18 cellular contexts compared by ENCODE assay signal in the genomic region with DNA sequence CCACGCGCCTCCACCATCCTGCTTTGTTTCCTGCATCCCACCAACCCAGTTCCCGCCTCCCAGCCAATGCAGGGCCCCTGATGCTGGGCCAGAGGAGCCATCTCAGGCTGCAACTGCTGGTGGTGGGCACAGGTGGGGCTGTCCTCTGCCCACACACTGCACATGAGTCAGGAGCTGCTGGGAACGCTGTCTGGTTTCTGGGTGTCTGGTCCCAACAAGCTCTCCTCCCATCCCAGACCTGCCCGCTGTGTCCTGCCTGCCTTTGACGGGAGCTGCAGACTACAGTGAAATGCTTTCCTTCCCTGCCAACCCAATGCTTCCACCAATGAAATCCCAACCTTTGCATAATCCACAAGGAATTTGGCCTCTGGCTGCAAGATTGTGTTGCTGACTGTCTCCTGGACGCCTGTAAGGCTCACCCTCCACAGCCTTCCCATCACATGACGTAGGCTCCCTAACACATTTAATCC.
A peak's percentile ranks its signal among the peaks of the same experiment; 100 is the strongest.
DNase-seq lines count a peak whose midpoint lies in the region; ATAC-seq, FAIRE-seq and TF ChIP-seq lines count a peak whose summit lies in the region.
"Had no signal": no experiment of that assay in that cellular context is flagged by ENCODE, and none has a peak within 500 bp of the region (broad histone marks: within the 10 kb centered on the region; RNA-seq: fewer than 3 reads in every experiment).

No MANE protein-coding gene starts in this region.

- H3K4me1 ChIP-seq in lower lobe of right lung = no peaks in the 10 kb centered on the region

- DNase-seq in activated CD8-positive, alpha-beta memory T cell treated with anti-CD3 and anti-CD28 coated beads, Interleukin-2, amount 50 U/mL, for 48 hours = peak; percentile 36
- no peak for DNase-seq in activated CD8-positive, alpha-beta memory T cell treated with anti-CD3 and anti-CD28 coated beads, Interleukin-2, amount 10 ng/mL, durations not matched to agents 7 days and 5 days
- DNase-seq in bronchial epithelial cell (ENCODE audit: low read depth) (peak; percentile 100), lower lobe of right lung (no peak), amniotic stem cell (lab: John Stamatoyannopoulos, UW) (no peak)
- DNase-seq in stimulated activated naive B cell treated with anti-CD40 and anti-IgM and Interleukin-4, amounts not matched to agents 10 μg/mL and 1 μg/mL and 100 μg/mL, for 72 hours = no peak
- DNase-seq: activated CD4-positive, alpha-beta memory T cell treated with anti-CD3 and anti-CD28 coated beads, Interleukin-2, amount 10 ng/mL, durations not matched to agents 7 days and 5 days; DMS 273 treated with DMSO at 0.1 percent for 48 hours; effector memory CD8-positive, alpha-beta T cell; KBM-7; NCI-H187 treated with DMSO at 0.1 percent for 48 hours; stimulated activated CD4-positive, alpha-beta T cell treated with anti-CD3 and anti-CD28 coated beads, Interleukin-1b, Interleukin-23, amount 100 ng/mL, for 48 hours; stimulated activated naive CD4-positive, alpha-beta T cell treated with Interleukin-2 at 50 U/mL for 16 hours had no signal

- H3K27ac Mint-ChIP-seq in activated CD8-positive, alpha-beta memory T cell treated with anti-CD3 and anti-CD28 coated beads, Interleukin-2, amount 10 ng/mL, durations not matched to agents 7 days and 5 days = no peak overlapping the region
- peak overlapping the region; percentile 39 for H3K27ac Mint-ChIP-seq in stimulated activated naive B cell treated with anti-CD40 and anti-IgM and Interleukin-4, amounts not matched to agents 10 μg/mL and 1 μg/mL and 100 μg/mL, for 72 hours
- H3K27ac Mint-ChIP-seq: activated CD4-positive, alpha-beta memory T cell treated with anti-CD3 and anti-CD28 coated beads, Interleukin-2, amount 10 ng/mL, durations not matched to agents 7 days and 5 days; effector memory CD8-positive, alpha-beta T cell had no signal

- H3K36me3 ChIP-seq in bronchial epithelial cell (ENCODE audit: control insufficient read depth, insufficient read depth, low read length) (no peaks in the 10 kb centered on the region), lower lobe of right lung (no peaks in the 10 kb centered on the region)

- intact Hi-C loops in lower lobe of right lung (cut with DNase I) = no loop called here

- no peaks in the 10 kb centered on the region for H3K27me3 ChIP-seq in bronchial epithelial cell (ENCODE audit: control insufficient read depth, insufficient read depth, low read length)
- H3K27me3 ChIP-seq in lower lobe of right lung (ENCODE audit: low read depth) = no peaks in the 10 kb centered on the region

- no peaks in the 10 kb centered on the region for H3K36me3 Mint-ChIP-seq in activated CD8-positive, alpha-beta memory T cell treated with anti-CD3 and anti-CD28 coated beads, Interleukin-2, amount 10 ng/mL, durations not matched to agents 7 days and 5 days
- H3K36me3 Mint-ChIP-seq in stimulated activated naive B cell treated with anti-CD40 and anti-IgM and Interleukin-4, amounts not matched to agents 10 μg/mL and 1 μg/mL and 100 μg/mL, for 72 hours = peaks cover 0 to 7% of the 10 kb centered on the region in 2 donors

- no peak for ATAC-seq in activated CD8-positive, alpha-beta memory T cell treated with anti-CD3 and anti-CD28 coated beads, Interleukin-2, amount 10 ng/mL, durations not matched to agents 7 days and 5 days
- ATAC-seq in lower lobe of right lung (peak; percentile 31 to 54), HG03354 (IDR thresholded peaks at IDR 0.05; ENCODE audit: poor library complexity, severe bottlenecking, unreplicated experiment) (no peak), GM21423 (IDR thresholded peaks at IDR 0.05; ENCODE audit: unreplicated experiment) (no peak)
- no peak for ATAC-seq in stimulated activated naive B cell treated with anti-CD40 and anti-IgM and Interleukin-4, amounts not matched to agents 10 μg/mL and 1 μg/mL and 100 μg/mL, for 72 hours (replicated peaks)
- ATAC-seq: effector memory CD8-positive, alpha-beta T cell had no signal

- TF ChIP-seq CTCF in bronchial epithelial cell (IDR thresholded peaks at IDR 0.05; ENCODE audit: insufficient read depth, low read length, severe bottlenecking) (peak; percentile 23), lower lobe of right lung (IDR thresholded peaks at IDR 0.05) (no peak)

- H3K27me3 Mint-ChIP-seq in activated CD8-positive, alpha-beta memory T cell treated with anti-CD3 and anti-CD28 coated beads, Interleukin-2, amount 10 ng/mL, durations not matched to agents 7 days and 5 days = peaks cover 6% of the 10 kb centered on the region
- peaks cover 0 to 12% of the 10 kb centered on the region in 2 donors for H3K27me3 Mint-ChIP-seq in stimulated activated naive B cell treated with anti-CD40 and anti-IgM and Interleukin-4, amounts not matched to agents 10 μg/mL and 1 μg/mL and 100 μg/mL, for 72 hours

- H3K4me1 Mint-ChIP-seq in activated CD8-positive, alpha-beta memory T cell treated with anti-CD3 and anti-CD28 coated beads, Interleukin-2, amount 10 ng/mL, durations not matched to agents 7 days and 5 days = no peaks in the 10 kb centered on the region
- no peaks in the 10 kb centered on the region for H3K4me1 Mint-ChIP-seq in stimulated activated naive B cell treated with anti-CD40 and anti-IgM and Interleukin-4, amounts not matched to agents 10 μg/mL and 1 μg/mL and 100 μg/mL, for 72 hours
- H3K4me1 Mint-ChIP-seq: activated CD4-positive, alpha-beta memory T cell treated with anti-CD3 and anti-CD28 coated beads, Interleukin-2, amount 10 ng/mL, durations not matched to agents 7 days and 5 days; neural crest cell had no signal

- no peak overlapping the region for H3K27ac ChIP-seq in lower lobe of right lung

- H3K9me3 ChIP-seq in lower lobe of right lung = no peaks in the 10 kb centered on the region

- H3K9me3 Mint-ChIP-seq in activated CD8-positive, alpha-beta memory T cell treated with anti-CD3 and anti-CD28 coated beads, Interleukin-2, amount 10 ng/mL, durations not matched to agents 7 days and 5 days (ENCODE audit: low read depth) = no peaks in the 10 kb centered on the region
- H3K9me3 Mint-ChIP-seq in stimulated activated naive B cell treated with anti-CD40 and anti-IgM and Interleukin-4, amounts not matched to agents 10 μg/mL and 1 μg/mL and 100 μg/mL, for 72 hours = peaks cover 4 to 6% of the 10 kb centered on the region in 2 donors
- H3K9me3 Mint-ChIP-seq: activated CD4-positive, alpha-beta memory T cell treated with anti-CD3 and anti-CD28 coated beads, Interleukin-2, amount 10 ng/mL, durations not matched to agents 7 days and 5 days had no signal

- CTCF ChIA-PET in activated CD8-positive, alpha-beta memory T cell treated with anti-CD3 and anti-CD28 coated beads, Interleukin-2, amount 10 ng/mL, durations not matched to agents 7 days and 5 days (lab: Charles Lee) = no interaction called here

- no peak overlapping the region for H3K4me3 Mint-ChIP-seq in activated CD8-positive, alpha-beta memory T cell treated with anti-CD3 and anti-CD28 coated beads, Interleukin-2, amount 10 ng/mL, durations not matched to agents 7 days and 5 days
- no peak overlapping the region for H3K4me3 Mint-ChIP-seq in stimulated activated naive B cell treated with anti-CD40 and anti-IgM and Interleukin-4, amounts not matched to agents 10 μg/mL and 1 μg/mL and 100 μg/mL, for 72 hours
- H3K4me3 Mint-ChIP-seq: activated CD4-positive, alpha-beta memory T cell treated with anti-CD3 and anti-CD28 coated beads, Interleukin-2, amount 10 ng/mL, durations not matched to agents 7 days and 5 days; effector memory CD8-positive, alpha-beta T cell; neural crest cell had no signal

- H3K4me3 ChIP-seq in bronchial epithelial cell (ENCODE audit: low read depth, low read length) (no peak overlapping the region), lower lobe of right lung (no peak overlapping the region)

- peak; percentile 43 for FAIRE-seq in bronchial epithelial cell (lab: Jason Lieb, UNC)
- FAIRE-seq: A204.1, GM12891 had no signal

Comparison
In these comparisons a context has a peak if more than half of its experiments do, and no peak if none do; other contexts are left out.
1. DNase-seq: peak in activated CD8-positive, alpha-beta memory T cell treated with anti-CD3 and anti-CD28 coated beads, Interleukin-2, amount 50 U/mL, for 48 hours (single experiment) and bronchial epithelial cell (single experiment); none in activated CD8-positive, alpha-beta memory T cell treated with anti-CD3 and anti-CD28 coated beads, Interleukin-2, amount 10 ng/mL, durations not matched to agents 7 days and 5 days (single experiment), lower lobe of right lung (single experiment), stimulated activated naive B cell treated with anti-CD40 and anti-IgM and Interleukin-4, amounts not matched to agents 10 μg/mL and 1 μg/mL and 100 μg/mL, for 72 hours (single experiment) and amniotic stem cell (single experiment).
2. ATAC-seq: peak in lower lobe of right lung (2 of 2); none in activated CD8-positive, alpha-beta memory T cell treated with anti-CD3 and anti-CD28 coated beads, Interleukin-2, amount 10 ng/mL, durations not matched to agents 7 days and 5 days (single experiment), stimulated activated naive B cell treated with anti-CD40 and anti-IgM and Interleukin-4, amounts not matched to agents 10 μg/mL and 1 μg/mL and 100 μg/mL, for 72 hours (0 of 2), HG03354 (single experiment) and GM21423 (single experiment).